Comparison of ENCODE assay signal across 2 cellular contexts in the genomic region with DNA sequence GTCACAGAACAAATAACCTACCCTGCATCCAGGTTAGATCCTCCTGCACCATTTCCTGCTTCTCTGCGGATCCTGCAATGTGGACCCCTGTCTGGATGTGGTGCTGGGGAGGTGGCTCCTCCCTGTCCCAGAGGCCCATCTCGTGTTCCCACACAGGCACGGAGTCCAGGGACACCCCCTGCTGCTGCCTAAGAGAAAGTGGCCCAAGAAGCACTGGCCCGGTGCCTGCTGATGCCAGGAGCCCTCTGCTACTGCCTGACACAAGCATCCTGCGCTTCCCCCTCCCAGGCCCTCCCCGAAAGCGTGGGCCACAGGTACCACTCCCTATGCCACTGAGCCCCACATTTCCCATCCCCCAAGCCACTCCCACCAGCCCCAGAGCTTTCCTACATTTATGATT.
TF ChIP-seq lines count a peak whose summit lies in the region.

No MANE protein-coding gene starts in this region.

TF ChIP-seq in K562, 482 proteins besides CTCF, POLR2A, EP300 and RAD21:
- TF ChIP-seq SUPT5H (IDR thresholded peaks at IDR 0.05), result peak; percentile 22; the same call in 1 of the 2 replicates
- TF ChIP-seq POLR2B (IDR thresholded peaks at IDR 0.05; ENCODE audit: low read depth, partially characterized antibody), result peak; percentile 31
- TF ChIP-seq POLR2G (IDR thresholded peaks at IDR 0.05; ENCODE audit: low read depth, low read length), result peak; percentile 53; the same call in 1 of the 2 replicates
- TF ChIP-seq THRAP3 (IDR thresholded peaks at IDR 0.05; ENCODE audit: borderline replicate concordance), result no peak
- TF ChIP-seq, protein P1, sequence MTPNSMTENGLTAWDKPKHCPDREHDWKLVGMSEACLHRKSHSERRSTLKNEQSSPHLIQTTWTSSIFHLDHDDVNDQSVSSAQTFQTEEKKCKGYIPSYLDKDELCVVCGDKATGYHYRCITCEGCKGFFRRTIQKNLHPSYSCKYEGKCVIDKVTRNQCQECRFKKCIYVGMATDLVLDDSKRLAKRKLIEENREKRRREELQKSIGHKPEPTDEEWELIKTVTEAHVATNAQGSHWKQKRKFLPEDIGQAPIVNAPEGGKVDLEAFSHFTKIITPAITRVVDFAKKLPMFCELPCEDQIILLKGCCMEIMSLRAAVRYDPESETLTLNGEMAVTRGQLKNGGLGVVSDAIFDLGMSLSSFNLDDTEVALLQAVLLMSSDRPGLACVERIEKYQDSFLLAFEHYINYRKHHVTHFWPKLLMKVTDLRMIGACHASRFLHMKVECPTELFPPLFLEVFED (CRISPR knock-in tag; conservative IDR thresholded peaks at IDR 0.05), result 0 out of 2 replicates have a peak, but pooled peaks have one; percentile 53

TF ChIP-seq in H1, 55 proteins besides CTCF, POLR2A, EP300 and RAD21:
- TF ChIP-seq POLR2AphosphoS5 (IDR thresholded peaks at IDR 0.05; ENCODE audit: low read depth, low read length), result no peak
- TF ChIP-seq FOSL1 (IDR thresholded peaks at IDR 0.05; ENCODE audit: insufficient read depth, low read depth, low read length), result no peak
- no peak for TF ChIP-seq GABPA (IDR thresholded peaks at IDR 0.05; ENCODE audit: borderline replicate concordance, insufficient read depth, low read length)
- no peak for TF ChIP-seq CBX8 (IDR thresholded peaks at IDR 0.05; ENCODE audit: borderline replicate concordance, low read depth, low read length)
- no peak for TF ChIP-seq CEBPB (IDR thresholded peaks at IDR 0.05; ENCODE audit: low read depth, low read length)
- TF ChIP-seq JUND (IDR thresholded peaks at IDR 0.05; ENCODE audit: low read length), result no peak
- no peak for TF ChIP-seq HDAC6 (IDR thresholded peaks at IDR 0.05; ENCODE audit: low read depth, low read length)
- TF ChIP-seq RNF2 (IDR thresholded peaks at IDR 0.05; ENCODE audit: borderline replicate concordance, low read depth, low read length, missing control alignments, poor library complexity, severe bottlenecking), result no peak
- TF ChIP-seq SIRT6 (IDR thresholded peaks at IDR 0.05; ENCODE audit: low read length), result no peak
- TF ChIP-seq BRCA1 (IDR thresholded peaks at IDR 0.05; ENCODE audit: low read depth, low read length), result no peak
- TF ChIP-seq TEAD4 (IDR thresholded peaks at IDR 0.05; ENCODE audit: low read depth, low read length), result no peak
- TF ChIP-seq, protein P2, sequence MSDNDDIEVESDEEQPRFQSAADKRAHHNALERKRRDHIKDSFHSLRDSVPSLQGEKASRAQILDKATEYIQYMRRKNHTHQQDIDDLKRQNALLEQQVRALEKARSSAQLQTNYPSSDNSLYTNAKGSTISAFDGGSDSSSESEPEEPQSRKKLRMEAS (IDR thresholded peaks at IDR 0.05), result no peak
- no peak for TF ChIP-seq HDAC2 (IDR thresholded peaks at IDR 0.05; ENCODE audit: borderline replicate concordance in 1 of 2, low read depth in 2 of 2, low read length in 2 of 2)
- no peak for TF ChIP-seq SIN3A (conservative IDR thresholded peaks at IDR 0.05 in 1 of 2, IDR thresholded peaks at IDR 0.05 in 1 of 2; ENCODE audit: low read depth in 1 of 2, low read length in 2 of 2)
